In the genomic region with DNA sequence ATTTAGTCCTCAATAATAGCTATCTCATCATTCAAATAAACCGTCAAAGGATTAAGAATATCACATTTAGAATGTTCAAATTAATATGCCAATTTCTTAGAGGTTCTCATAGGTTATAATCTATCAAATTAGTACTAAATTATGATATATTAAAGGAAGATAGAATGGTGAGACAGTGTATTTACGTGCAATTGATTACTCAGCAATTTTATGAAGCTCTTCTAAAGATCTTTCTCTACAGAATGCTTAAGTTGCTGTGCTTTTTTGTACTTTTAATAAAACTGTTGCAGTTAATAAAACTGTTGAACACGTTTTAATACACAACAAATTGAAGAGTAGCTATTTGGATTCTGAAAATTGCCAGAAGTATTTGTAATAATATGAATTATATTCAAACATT, we compare ENCODE assay signal across 26 cellular contexts. TPM values are rescaled to one million over a fixed set of nuclear protein-coding genes. Genes with fewer than 3 reads are reported as not detected.
DNase-seq lines count a peak whose midpoint lies in the region; ATAC-seq, FAIRE-seq and TF ChIP-seq lines count a peak whose summit lies in the region.
"Had no signal": no experiment of that assay in that cellular context is flagged by ENCODE, and none has a peak within 500 bp of the region (broad histone marks: within the 10 kb centered on the region; RNA-seq: fewer than 3 reads in every experiment).

No MANE protein-coding gene starts in this region.

- H3K27me3 ChIP-seq in HepG2 (ENCODE audit: control insufficient read depth in 1 of 2, insufficient read depth in 2 of 2, low read length in 2 of 2) = no peaks in the 10 kb centered on the region
- no peaks in the 10 kb centered on the region for H3K27me3 ChIP-seq in right lobe of liver
- H3K27me3 ChIP-seq in IMR-90 (ENCODE audit: control insufficient read depth, insufficient read depth, low read length) = no peaks in the 10 kb centered on the region
- H3K27me3 ChIP-seq in H1 (replicated peaks in 1 of 4; ENCODE audit: control insufficient read depth in 3 of 4, extremely low read depth in 1 of 4, insufficient read depth in 3 of 4, low read length in 3 of 4) = peaks cover 0 to 1% (median 0%) of the 10 kb centered on the region in 4 experiments; a peak in 1 of 7 replicates
- H3K27me3 ChIP-seq: BE2C, BLaER1 had no signal

- BruUV-seq in HepG2 (replicated peaks; lab: Mats Ljungman, UMichigan) (no TSS peak), IMR-90 (replicated peaks; lab: Mats Ljungman, UMichigan) (no TSS peak)

- H4K91ac ChIP-seq in IMR-90 (ENCODE audit: insufficient read depth, low read depth, low read length) = no peak overlapping the region
- H4K91ac ChIP-seq in H1 (replicated peaks; ENCODE audit: insufficient read length, low read length) = no peak overlapping the region

- H3K23ac ChIP-seq in IMR-90 (ENCODE audit: low read depth, low read length) (no peak overlapping the region), H1 (ENCODE audit: insufficient read length) (no peak overlapping the region)

- TF ChIP-seq POLR2A in HepG2 (IDR thresholded peaks at IDR 0.05; ENCODE audit: insufficient read depth in 1 of 2, low read depth in 2 of 2, low read length in 2 of 2) (no peak), right lobe of liver (IDR thresholded peaks at IDR 0.05) (no peak), IMR-90 (IDR thresholded peaks at IDR 0.05; ENCODE audit: low read depth, low read length) (no peak), H1 (IDR thresholded peaks at IDR 0.05; ENCODE audit: control extremely low read depth in 1 of 2, low read depth in 2 of 2, low read length in 2 of 2) (no peak)

- WGBS in HepG2 (ENCODE audit: low lambda C conversion rate) = 98% methylated on average over 3 of the region's 3 CpGs
- 97% methylated on average over 3 of the region's 3 CpGs for WGBS in right lobe of liver (ENCODE audit: insufficient coverage, low coverage, low lambda C conversion rate, missing lambda C conversion rate)
- WGBS in IMR-90 (ENCODE audit: extremely low coverage in 2 of 2, insufficient read length in 1 of 2), 2 experiments = no CpG with 5 or more reads among the region's 3 CpGs
- 91% methylated on average over 3 of the region's 3 CpGs; no CpG with 5 or more reads in 1 of the 2 experiments for WGBS in H1 (ENCODE audit: extremely low coverage in 1 of 2, insufficient coverage in 1 of 2, insufficient read length in 1 of 2, insufficient replicate concordance in 2 of 2, low coverage in 1 of 2, low lambda C conversion rate in 2 of 2, missing lambda C conversion rate in 1 of 2), 2 experiments

- H3K27ac ChIP-seq in HepG2 (ENCODE audit: extremely low read length, insufficient read depth, low read length) (no peak overlapping the region), right lobe of liver (no peak overlapping the region), IMR-90 (ENCODE audit: insufficient read depth, low read length) (no peak overlapping the region), H1 (ENCODE audit: low read depth, low read length) (no peak overlapping the region)
- H3K27ac ChIP-seq: 22Rv1, BLaER1 had no signal

- no peaks in the 10 kb centered on the region for H3K79me2 ChIP-seq in HepG2 (ENCODE audit: insufficient read depth, low read length)
- no peaks in the 10 kb centered on the region for H3K79me2 ChIP-seq in H1 (ENCODE audit: control insufficient read depth in 1 of 2, insufficient read depth in 2 of 2, low read length in 2 of 2)

- no peaks in the 10 kb centered on the region for H4K20me1 ChIP-seq in HepG2 (ENCODE audit: insufficient read depth, low read length)
- H4K20me1 ChIP-seq in IMR-90 (ENCODE audit: insufficient read depth, low read length) = no peaks in the 10 kb centered on the region
- no peaks in the 10 kb centered on the region for H4K20me1 ChIP-seq in H1 (replicated peaks in 1 of 2; ENCODE audit: control insufficient read depth in 1 of 2, insufficient read depth in 2 of 2, low read length in 2 of 2)
- H4K20me1 ChIP-seq: BLaER1 had no signal

- H2BK120ac ChIP-seq in IMR-90 (ENCODE audit: low read depth, low read length) = no peak overlapping the region
- H2BK120ac ChIP-seq in H1 (replicated peaks; ENCODE audit: low read depth, low read length) = no peak overlapping the region

- no peak overlapping the region for H3K4me3 ChIP-seq in HepG2 (replicated peaks in 1 of 3; ENCODE audit: insufficient read depth in 1 of 3, low read depth in 2 of 3, low read length in 3 of 3)
- H3K4me3 ChIP-seq in right lobe of liver = no peak overlapping the region
- H3K4me3 ChIP-seq in IMR-90 (ENCODE audit: insufficient read depth, low read depth, low read length) = no peak overlapping the region
- no peak overlapping the region for H3K4me3 ChIP-seq in H1 (ENCODE audit: extremely low read depth in 1 of 4, insufficient read depth in 2 of 4, low read depth in 3 of 4, low read length in 4 of 4)
- H3K4me3 ChIP-seq: BLaER1, GM12878 had no signal

- H3K9me3 ChIP-seq in HepG2 (ENCODE audit: low read length) (peaks cover 7% of the 10 kb centered on the region), right lobe of liver (no peaks in the 10 kb centered on the region), IMR-90 (ENCODE audit: control insufficient read depth, insufficient read depth, low read length) (no peaks in the 10 kb centered on the region), H1 (ENCODE audit: insufficient read depth in 2 of 2, low read depth in 1 of 2, low read length in 1 of 2) (peaks cover 5% of the 10 kb centered on the region in 2 experiments; a peak in 3 of 4 replicates)
- H3K9me3 ChIP-seq: BE2C had no signal

- H3K36me3 ChIP-seq in HepG2 (replicated peaks in 1 of 2; ENCODE audit: control insufficient read depth in 1 of 2, insufficient read depth in 2 of 2, low read length in 2 of 2) (peaks cover 6 to 35% of the 10 kb centered on the region in 2 experiments), right lobe of liver (peaks cover 0 to 19% (median 6%) of the 10 kb centered on the region in 4 donors), IMR-90 (ENCODE audit: control insufficient read depth, insufficient read depth, low read length) (peaks cover 13% of the 10 kb centered on the region), H1 (ENCODE audit: control insufficient read depth in 2 of 4, insufficient read depth in 4 of 4, low read length in 3 of 4) (peaks cover 0 to 45% (median 18%) of the 10 kb centered on the region in 4 experiments; a peak in 5 of 8 replicates)
- H3K36me3 ChIP-seq: BE2C had no signal

- no peaks in the 10 kb centered on the region for H3K23me2 ChIP-seq in H1 (ENCODE audit: low read depth, low read length)

- H4K5ac ChIP-seq in IMR-90 (ENCODE audit: low read depth, low read length) (no peak overlapping the region), H1 (ENCODE audit: insufficient read length, low read depth, low read length) (no peak overlapping the region)

- H3K9ac ChIP-seq in HepG2 (ENCODE audit: insufficient read depth, low read depth, low read length) (no peak overlapping the region), IMR-90 (ENCODE audit: low read depth, low read length) (no peak overlapping the region), H1 (replicated peaks in 1 of 4; ENCODE audit: extremely low read depth in 1 of 4, low read depth in 3 of 4, low read length in 3 of 4) (no peak overlapping the region)
- H3K9ac ChIP-seq: BLaER1 had no signal

- 0 out of 2 replicates have a peak, but pooled peaks cover 2% of the 10 kb centered on the region for H3K9me1 ChIP-seq in IMR-90 (ENCODE audit: insufficient read depth, low read length)

- H3K79me1 ChIP-seq in IMR-90 (ENCODE audit: low read depth in 1 of 2, low read length in 2 of 2) (no peaks in the 10 kb centered on the region), H1 (ENCODE audit: low read depth, low read length) (no peaks in the 10 kb centered on the region)

- H3K56ac ChIP-seq in IMR-90 (ENCODE audit: extremely low read depth, insufficient read depth, low read length) (no peak overlapping the region), H1 (replicated peaks; ENCODE audit: insufficient read length, low read depth, low read length) (no peak overlapping the region)

- no peak overlapping the region for H2AK5ac ChIP-seq in IMR-90 (ENCODE audit: low read depth, low read length)
- H2AK5ac ChIP-seq in H1 (ENCODE audit: low read depth, low read length) = no peak overlapping the region

- TF ChIP-seq RAD21 in HepG2 (CRISPR knock-in tag; IDR thresholded peaks at IDR 0.05) (no peak), IMR-90 (IDR thresholded peaks at IDR 0.05; ENCODE audit: low read length) (no peak), H1 (IDR thresholded peaks at IDR 0.05 in 1 of 2, conservative IDR thresholded peaks at IDR 0.05 in 1 of 2; ENCODE audit: low read depth in 2 of 2, low read length in 2 of 2) (no peak)

- DNase-seq in HepG2 (ENCODE audit: low spot score) (no peak), right lobe of liver (no peak), IMR-90 (no peak), H1 (ENCODE audit: low read depth in 1 of 2, low spot score in 2 of 2) (no peak)
- DNase-seq: ACHN; BE2C; C1 segment of cervical spinal cord; CD4-positive, alpha-beta memory T cell; CD4-positive, CD25-positive, alpha-beta regulatory T cell; CD8-positive, alpha-beta memory T cell; COR-L47; DMS 273 treated with DMSO at 0.1 percent for 48 hours; DMS153; DMS53; DMS79; DND-41; EL; GDM1 had no signal

- POLR2A ChIA-PET in HepG2 (lab: Yijun Ruan, JAX) = no interaction called here
- POLR2A ChIA-PET in IMR-90 (lab: Charles Lee; ENCODE audit: unreplicated experiment) = no interaction called here
- POLR2A ChIA-PET in H1 (lab: Charles Lee; ENCODE audit: partially characterized antibody) = no interaction called here

- H2BK12ac ChIP-seq in H1 (ENCODE audit: low read depth, low read length) = no peak overlapping the region

- H2AFZ ChIP-seq in HepG2 (ENCODE audit: low read length) (no peak overlapping the region), IMR-90 (replicated peaks; ENCODE audit: low read length, poor library complexity) (no peak overlapping the region), H1 (ENCODE audit: low read length) (no peak overlapping the region)

- H2BK20ac ChIP-seq in IMR-90 (ENCODE audit: low read depth, low read length) (no peak overlapping the region), H1 (ENCODE audit: low read length) (no peak overlapping the region)

- H2BK5ac ChIP-seq in IMR-90 (ENCODE audit: low read depth, low read length, poor library complexity, severe bottlenecking) = no peak overlapping the region
- H2BK5ac ChIP-seq in H1 (ENCODE audit: low read depth, low read length) = no peak overlapping the region

- TF ChIP-seq CTCF in HepG2 (CRISPR knock-in tag; IDR thresholded peaks at IDR 0.05) (no peak), right lobe of liver (IDR thresholded peaks at IDR 0.05) (no peak), IMR-90 (conservative IDR thresholded peaks at IDR 0.05; ENCODE audit: low read depth, low read length) (no peak), H1 (IDR thresholded peaks at IDR 0.05; ENCODE audit: control extremely low read depth in 1 of 3, insufficient read depth in 1 of 3, low read depth in 1 of 3, low read length in 3 of 3) (no peak)

- FAIRE-seq in HepG2 (lab: Jason Lieb, UNC) = no peak
- FAIRE-seq in H1 (lab: Jason Lieb, UNC) = no peak
- FAIRE-seq: GM12878, GM12892, GM19239 had no signal

- H2AK9ac ChIP-seq in IMR-90 (replicated peaks; ENCODE audit: low read depth, low read length, poor library complexity) = no peak overlapping the region

- CTCF ChIA-PET in HepG2 (lab: Yijun Ruan, JAX; ENCODE audit: low intra/inter-chr PET ratio, low total read pairs) = no interaction called here
- CTCF ChIA-PET in IMR-90 (lab: Yijun Ruan, JAX) = interaction anchor here (0.6 kb wide), 1 partner anchor 21 kb away, joined by 10 read pairs; no protein-coding TSS in a partner anchor
- CTCF ChIA-PET in H1 (lab: Charles Lee; ENCODE audit: partially characterized antibody) = interaction anchor here (1.0 to 1.8 kb wide), 4 partner anchors 15 to 43 kb away, joined by 4 to 5 read pairs (median 5); no protein-coding TSS in a partner anchor

- H3K14ac ChIP-seq in IMR-90 (replicated peaks; ENCODE audit: low read depth, low read length) (no peak overlapping the region), H1 (ENCODE audit: insufficient read length) (no peak overlapping the region)

- H3K4me2 ChIP-seq in HepG2 (ENCODE audit: low read depth, low read length) (no peak overlapping the region), IMR-90 (ENCODE audit: low read depth, low read length) (no peak overlapping the region), H1 (ENCODE audit: insufficient read depth in 1 of 2, low read depth in 2 of 2, low read length in 2 of 2) (no peak overlapping the region)
- H3K4me2 ChIP-seq: BLaER1 had no signal

- H3K18ac ChIP-seq in IMR-90 (ENCODE audit: low read depth, low read length) = no peak overlapping the region
- no peak overlapping the region for H3K18ac ChIP-seq in H1 (ENCODE audit: extremely low read depth, low read length)

- H3K4me1 ChIP-seq in HepG2 (ENCODE audit: insufficient read depth, low read length) (no peaks in the 10 kb centered on the region), right lobe of liver (no peaks in the 10 kb centered on the region), IMR-90 (ENCODE audit: control insufficient read depth, insufficient read depth, low read length) (no peaks in the 10 kb centered on the region), H1 (replicated peaks in 1 of 4; ENCODE audit: control insufficient read depth in 3 of 4, insufficient read depth in 4 of 4, low read length in 3 of 4) (no peaks in the 10 kb centered on the region)
- H3K4me1 ChIP-seq: BE2C, BLaER1 had no signal

- H3K4ac ChIP-seq in IMR-90 (ENCODE audit: low read depth, low read length) = no peak overlapping the region
- no peak overlapping the region for H3K4ac ChIP-seq in H1 (replicated peaks; ENCODE audit: insufficient read length, low read depth, low read length)

- dilution Hi-C loops in IMR-90 (cut with HindIII; ENCODE audit: low sequenced_read_pairs, unreplicated experiment) = no loop called here

- H4K8ac ChIP-seq in IMR-90 (ENCODE audit: low read depth in 2 of 2, low read length in 2 of 2) (no peak overlapping the region), H1 (ENCODE audit: extremely low read depth, insufficient read depth, low read length) (no peak overlapping the region)

- intact Hi-C loops in HepG2 (cut with micrococcal nuclease; ENCODE audit: unreplicated experiment) = no loop called here
- intact Hi-C loops in right lobe of liver (cut with DNase I) = no loop called here
- intact Hi-C loops in IMR-90 (cut with micrococcal nuclease) = no loop called here

- ATAC-seq in HepG2 (no peak), right lobe of liver (no peak), IMR-90 (ENCODE audit: low read depth) (no peak), GM21528 (IDR thresholded peaks at IDR 0.05; ENCODE audit: low FRiP score, unreplicated experiment) (no peak), GM21381 (IDR thresholded peaks at IDR 0.05; ENCODE audit: unreplicated experiment) (no peak), HG02798 (IDR thresholded peaks at IDR 0.05; ENCODE audit: poor library complexity, unreplicated experiment) (no peak)
- ATAC-seq: GM12878 had no signal

- H2BK15ac ChIP-seq in IMR-90 (ENCODE audit: low read depth, low read length) = no peak overlapping the region
- no peak overlapping the region for H2BK15ac ChIP-seq in H1 (ENCODE audit: low read length)

- in situ Hi-C loops in HepG2 (cut with HindIII; ENCODE audit: extremely low pct_ligation_motif_present, low pct_unique_long_range_greater_than_20kb) = no loop called here
- in situ Hi-C loops in IMR-90 (cut with MboI; ENCODE audit: low sequenced_read_pairs) = no loop called here

- TF ChIP-seq EP300 in HepG2 (IDR thresholded peaks at IDR 0.05; ENCODE audit: low read depth in 2 of 2, low read length in 2 of 2) (no peak), HepG2 (CRISPR knock-in tag; IDR thresholded peaks at IDR 0.05; ENCODE audit: borderline replicate concordance) (no peak), H1 (IDR thresholded peaks at IDR 0.05; ENCODE audit: borderline replicate concordance in 1 of 2, low read depth in 2 of 2, low read length in 2 of 2) (no peak)

RNA-seq across cellular contexts. Expression of a gene that starts 39.0 kb away (rescaled TPM):
- 31.7 and 37.7 TPM in 2 replicates for total RNA-seq in HepG2 (2016; rRNA removed; fragmentation: Illumina TruSeq; extraction: Trizol)
- total RNA-seq in HepG2 (2016; cell fraction: cytosol; rRNA removed; fragmentation: Illumina TruSeq; extraction: Trizol; ENCODE audit: low read depth) = 3.3 and 4.1 TPM in 2 replicates
- 30.9 and 34.7 TPM in 2 replicates for total RNA-seq in HepG2 (2016; cell fraction: insoluble cytoplasmic fraction; rRNA removed; fragmentation: Illumina TruSeq; extraction: Trizol)
- 4.1 and 6.3 TPM in 2 replicates for total RNA-seq in HepG2 (2016; cell fraction: membrane; rRNA removed; fragmentation: Illumina TruSeq; extraction: Trizol)
- total RNA-seq in HepG2 (2016; cell fraction: nucleus; rRNA removed; fragmentation: Illumina TruSeq; extraction: Trizol) = 55.4 and 59.6 TPM in 2 replicates
- 5.6 and 7.6 TPM in 2 replicates for polyA plus RNA-seq in HepG2 (2011; rRNA removed)
- 2.5 and 2.7 TPM in 2 replicates for polyA plus RNA-seq in HepG2 (2011; cell fraction: cytosol; rRNA removed)
- polyA plus RNA-seq in HepG2 (2011; cell fraction: nucleus; rRNA removed) = 14.1 and 20.4 TPM in 2 replicates
- polyA plus RNA-seq in HepG2 (2012) = 7.7 and 9.3 TPM in 2 replicates
- polyA plus RNA-seq in HepG2 (2016; cell fraction: cytosol; fragmentation: Illumina TruSeq; extraction: Trizol; ENCODE audit: low read depth) = 0.33 and 0.52 TPM in 2 replicates
- 17.8 and 20.6 TPM in 2 replicates for polyA plus RNA-seq in HepG2 (2016; cell fraction: insoluble cytoplasmic fraction; fragmentation: Illumina TruSeq; extraction: Trizol; ENCODE audit: low read depth)
- 0.93 and 0.98 TPM in 2 replicates for polyA plus RNA-seq in HepG2 (2016; cell fraction: membrane; fragmentation: Illumina TruSeq; extraction: Trizol; ENCODE audit: low read depth)
- 34.5 and 36.4 TPM in 2 replicates for polyA plus RNA-seq in HepG2 (2016; cell fraction: nucleus; fragmentation: Illumina TruSeq; extraction: Trizol; ENCODE audit: insufficient read depth, low read depth)
- 47.4 and 47.9 TPM in 2 replicates for polyA minus RNA-seq in HepG2 (2011; rRNA and poly(A)+ RNA removed; ENCODE audit: low replicate concordance)
- polyA minus RNA-seq in HepG2 (2011; cell fraction: cytosol; rRNA and poly(A)+ RNA removed) = 7.7 and 8.6 TPM in 2 replicates
- polyA minus RNA-seq in HepG2 (2011; cell fraction: nucleus; rRNA and poly(A)+ RNA removed) = 143 and 163 TPM in 2 replicates
- 10 to 100 TPM in 5 of 6 experiments, 1 to 10 TPM in 1; 9.7 to 16.7 (median 11.5) TPM for total RNA-seq in right lobe of liver
- 45.5 and 52.5 TPM in 2 replicates for total RNA-seq in IMR-90 (2012; rRNA removed)
- polyA plus RNA-seq in IMR-90 (2012; rRNA removed) = 9.5 and 14.4 TPM in 2 replicates
- 2.4 and 3.0 TPM in 2 replicates for polyA plus RNA-seq in IMR-90 (2012; cell fraction: cytosol; rRNA removed)
- 9.0 and 35.8 TPM in 2 replicates for polyA plus RNA-seq in IMR-90 (2012; cell fraction: nucleus; rRNA removed; ENCODE audit: low replicate concordance)
- total RNA-seq in H1 (2021; fragmentation: NEBNext Ultra II Directional; extraction: Animal tissue kit (Norgen Biotek cat#: 25700)) = 26.9 and 27.4 TPM in 2 replicates
- polyA plus RNA-seq in H1 (2011; rRNA removed) = 7.3 and 8.6 TPM in 2 replicates
- 10.4 TPM for polyA plus RNA-seq in H1 (2011; cell fraction: cytosol; rRNA removed)
- 17.2 TPM for polyA plus RNA-seq in H1 (2011; cell fraction: nucleus; rRNA removed)
- polyA plus RNA-seq in H1 (2012, experiment 1 of 2) = 14.0 to 20.0 TPM (median 18.8 TPM) in 4 replicates
- 0.73 TPM for polyA plus RNA-seq in H1 (2012, experiment 2 of 2)
- polyA plus RNA-seq in H1 (2013, experiment 1 of 2) = 14.1 TPM
- polyA plus RNA-seq in H1 (2013, experiment 2 of 2) = 14.3 TPM
- 94.5 and 96.5 TPM in 2 replicates for polyA minus RNA-seq in H1 (2011; rRNA and poly(A)+ RNA removed)
- polyA minus RNA-seq in H1 (2011; cell fraction: cytosol; rRNA and poly(A)+ RNA removed) = 24.4 TPM
- polyA minus RNA-seq in H1 (2011; cell fraction: nucleus; rRNA and poly(A)+ RNA removed) = 132 TPM

RNA-seq across cellular contexts. Expression of a gene that starts 39.2 kb away (rescaled TPM):
- 33.6 and 33.8 TPM in 2 replicates for total RNA-seq in HepG2 (2016; rRNA removed; fragmentation: Illumina TruSeq; extraction: Trizol)
- 11.4 and 12.2 TPM in 2 replicates for total RNA-seq in HepG2 (2016; cell fraction: cytosol; rRNA removed; fragmentation: Illumina TruSeq; extraction: Trizol; ENCODE audit: low read depth)
- 27.0 and 36.7 TPM in 2 replicates for total RNA-seq in HepG2 (2016; cell fraction: insoluble cytoplasmic fraction; rRNA removed; fragmentation: Illumina TruSeq; extraction: Trizol)
- total RNA-seq in HepG2 (2016; cell fraction: membrane; rRNA removed; fragmentation: Illumina TruSeq; extraction: Trizol) = 14.7 and 19.9 TPM in 2 replicates
- 64.8 and 68.2 TPM in 2 replicates for total RNA-seq in HepG2 (2016; cell fraction: nucleus; rRNA removed; fragmentation: Illumina TruSeq; extraction: Trizol)
- polyA plus RNA-seq in HepG2 (2011; rRNA removed) = 10.1 and 15.5 TPM in 2 replicates
- polyA plus RNA-seq in HepG2 (2011; cell fraction: cytosol; rRNA removed) = 5.4 and 8.6 TPM in 2 replicates
- 6.7 and 7.9 TPM in 2 replicates for polyA plus RNA-seq in HepG2 (2011; cell fraction: nucleus; rRNA removed)
- polyA plus RNA-seq in HepG2 (2012) = 9.8 and 13.4 TPM in 2 replicates
- 2.1 and 2.5 TPM in 2 replicates for polyA plus RNA-seq in HepG2 (2016; cell fraction: cytosol; fragmentation: Illumina TruSeq; extraction: Trizol; ENCODE audit: low read depth)
- 16.3 and 17.1 TPM in 2 replicates for polyA plus RNA-seq in HepG2 (2016; cell fraction: insoluble cytoplasmic fraction; fragmentation: Illumina TruSeq; extraction: Trizol; ENCODE audit: low read depth)
- polyA plus RNA-seq in HepG2 (2016; cell fraction: membrane; fragmentation: Illumina TruSeq; extraction: Trizol; ENCODE audit: low read depth) = 6.5 and 7.5 TPM in 2 replicates
- 23.4 and 27.6 TPM in 2 replicates for polyA plus RNA-seq in HepG2 (2016; cell fraction: nucleus; fragmentation: Illumina TruSeq; extraction: Trizol; ENCODE audit: insufficient read depth, low read depth)
- 45.3 and 46.7 TPM in 2 replicates for polyA minus RNA-seq in HepG2 (2011; rRNA and poly(A)+ RNA removed; ENCODE audit: low replicate concordance)
- 16.9 and 20.0 TPM in 2 replicates for polyA minus RNA-seq in HepG2 (2011; cell fraction: cytosol; rRNA and poly(A)+ RNA removed)
- polyA minus RNA-seq in HepG2 (2011; cell fraction: nucleus; rRNA and poly(A)+ RNA removed) = 90.6 and 114 TPM in 2 replicates
- 10 to 100 TPM in 5 of 6 experiments, 1 to 10 TPM in 1; 8.2 to 17.8 (median 13.0) TPM for total RNA-seq in right lobe of liver
- total RNA-seq in IMR-90 (2012; rRNA removed) = 17.9 and 42.2 TPM in 2 replicates
- 5.8 and 9.0 TPM in 2 replicates for polyA plus RNA-seq in IMR-90 (2012; rRNA removed)
- polyA plus RNA-seq in IMR-90 (2012; cell fraction: cytosol; rRNA removed) = 1.3 and 1.6 TPM in 2 replicates
- polyA plus RNA-seq in IMR-90 (2012; cell fraction: nucleus; rRNA removed; ENCODE audit: low replicate concordance) = 0.71 and 5.9 TPM in 2 replicates
- total RNA-seq in H1 (2021; fragmentation: NEBNext Ultra II Directional; extraction: Animal tissue kit (Norgen Biotek cat#: 25700)) = 26.2 and 26.3 TPM in 2 replicates
- 11.3 and 20.9 TPM in 2 replicates for polyA plus RNA-seq in H1 (2011; rRNA removed)
- 12.7 TPM for polyA plus RNA-seq in H1 (2011; cell fraction: cytosol; rRNA removed)
- polyA plus RNA-seq in H1 (2011; cell fraction: nucleus; rRNA removed) = 5.3 TPM
- 9.4 to 13.6 TPM (median 10.9 TPM) in 4 replicates for polyA plus RNA-seq in H1 (2012, experiment 1 of 2)
- polyA plus RNA-seq in H1 (2012, experiment 2 of 2) = 1.9 TPM
- 16.6 TPM for polyA plus RNA-seq in H1 (2013, experiment 1 of 2)
- polyA plus RNA-seq in H1 (2013, experiment 2 of 2) = 19.7 TPM
- 76.1 and 77.3 TPM in 2 replicates for polyA minus RNA-seq in H1 (2011; rRNA and poly(A)+ RNA removed)
- polyA minus RNA-seq in H1 (2011; cell fraction: cytosol; rRNA and poly(A)+ RNA removed) = 16.5 TPM
- polyA minus RNA-seq in H1 (2011; cell fraction: nucleus; rRNA and poly(A)+ RNA removed) = 71.4 TPM
